ENCODE assay signal across 8 cellular contexts in genomic region chr16:3400779-3401688, GRCh38. TPM values are rescaled to one million over a fixed set of nuclear protein-coding genes. Genes with fewer than 3 reads are reported as not detected.
DNase-seq lines count a peak whose midpoint lies in the region; ATAC-seq and TF ChIP-seq lines count a peak whose summit lies in the region.

ZNF174 (plus strand) TSS chr16:3401215; CDS start chr16:3402005, 790 bp downstream.
ZSCAN32 (minus strand) TSS chr16:3401004; CDS start chr16:3397557, 3,447 bp downstream.

- peak within 1 kb of the TSS; percentile 98 for H3K4me3 Mint-ChIP-seq in GM23338
- peak within 1 kb of the TSS; percentile 95 for H3K4me3 Mint-ChIP-seq in natural killer cell

- peaks cover 4% of the 10 kb centered on the region; the same call in 1 of the 2 replicates for H3K9me2 ChIP-seq in GM23338 (ENCODE audit: insufficient read depth)

- peak; percentile 93 for ATAC-seq in GM23338
- ATAC-seq in natural killer cell = peak; percentile 96 to 99 (median 97)

- TF ChIP-seq CTCF in GM23338 (conservative IDR thresholded peaks at IDR 0.05; ENCODE audit: low read depth in 2 of 2) = no peak
- no peak for TF ChIP-seq CTCF in fibroblast of mammary gland (conservative IDR thresholded peaks at IDR 0.05; ENCODE audit: control insufficient read depth, insufficient read depth, low read depth, low read length)
- no peak for TF ChIP-seq CTCF in natural killer cell (IDR thresholded peaks at IDR 0.05)

- H3K4me2 ChIP-seq in GM23338 = peak within 1 kb of the TSS; percentile 90

- peaks cover 7% of the 10 kb centered on the region for H3K4me1 Mint-ChIP-seq in GM23338
- H3K4me1 Mint-ChIP-seq in natural killer cell = peaks cover 41 to 48% of the 10 kb centered on the region in 2 donors

- intact Hi-C loops in natural killer cell (cut with micrococcal nuclease) = loop anchor here (1.0 kb wide), 3 partner anchors 56 to 118 kb away; partner anchors contain the start of gene ZNF263

- H2AFZ ChIP-seq in GM23338 = peak within 1 kb of the TSS; percentile 96

- peaks cover 44% of the 10 kb centered on the region for H3K79me2 ChIP-seq in GM23338 (replicated peaks; ENCODE audit: insufficient read depth)

- no peaks in the 10 kb centered on the region; the same call in 1 of the 2 replicates for H3K4me1 ChIP-seq in GM23338 (ENCODE audit: insufficient read depth)

- no peaks in the 10 kb centered on the region for H3K27me3 ChIP-seq in GM23338 (ENCODE audit: insufficient read depth)

- H3K27ac Mint-ChIP-seq in GM23338 (peak within 1 kb of the TSS; percentile 87), natural killer cell (peak within 1 kb of the TSS; percentile 87 to 90)

- H3F3A ChIP-seq in GM23338 (replicated peaks; ENCODE audit: low read depth) = peaks cover 4% of the 10 kb centered on the region; the same call in 1 of the 2 replicates

- no peaks in the 10 kb centered on the region; the same call in 1 of the 2 replicates for H4K20me1 ChIP-seq in GM23338 (replicated peaks; ENCODE audit: insufficient read depth)

- H3K9me3 Mint-ChIP-seq in GM23338 (peaks cover 34% of the 10 kb centered on the region), natural killer cell (peaks cover 0 to 4% of the 10 kb centered on the region in 2 donors)

- H3K36me3 Mint-ChIP-seq in GM23338 (ENCODE audit: low read depth) (peaks cover 66% of the 10 kb centered on the region), natural killer cell (peaks cover 24% of the 10 kb centered on the region)

- peaks cover 13% of the 10 kb centered on the region for H3K27me3 Mint-ChIP-seq in GM23338 (ENCODE audit: insufficient read depth, low read depth, poor library complexity)
- no peaks in the 10 kb centered on the region for H3K27me3 Mint-ChIP-seq in natural killer cell (ENCODE audit: low read depth in 2 of 2)

- H3K4me3 ChIP-seq in GM23338 (peak within 1 kb of the TSS; percentile 89), fibroblast of mammary gland (ENCODE audit: control insufficient read depth, low read depth, low read length) (peak within 1 kb of the TSS; percentile 74)

- peak within 1 kb of the TSS; percentile 87 for H3K27ac ChIP-seq in GM23338 (ENCODE audit: low read depth)

- DNase-seq in EH (ENCODE audit: low read depth) (peak; percentile 99), GM23338 (ENCODE audit: low spot score) (peak; percentile 99), LHCN-M2 (ENCODE audit: low read depth) (peak; percentile 99), RPMI8226 (peak; percentile 100), fibroblast of mammary gland (ENCODE audit: low read depth) (peak; percentile 98), natural killer cell (peak; percentile 98)
- peak; percentile 97 for DNase-seq in activated T-helper 1 cell treated with anti-CD3 and anti-CD28 coated beads, Interleukin-2, amount 50 U/mL, for 16 hours (ENCODE audit: low read depth in 1 of 2, low spot score in 1 of 2)
- DNase-seq in stimulated activated naive CD4-positive, alpha-beta T cell treated with Interleukin-2 at 50 U/mL for 16 hours (lab: John Stamatoyannopoulos, UW) = peak; percentile 99

- peaks cover 15% of the 10 kb centered on the region for H3K36me3 ChIP-seq in GM23338 (ENCODE audit: insufficient read depth)

TF ChIP-seq in GM23338, 12 proteins besides CTCF, POLR2A, EP300 and RAD21 (continues in another document):
- TF ChIP-seq ZNF331 (CRISPR knock-in tag; IDR thresholded peaks at IDR 0.05; ENCODE audit: low read depth) (no peak), ZNF462 (CRISPR knock-in tag; IDR thresholded peaks at IDR 0.05) (no peak), POLR2AphosphoS5 (IDR thresholded peaks at IDR 0.05; ENCODE audit: low read depth) (peak; percentile 96), ETS1 (IDR thresholded peaks at IDR 0.05) (peak; percentile 90), NANOG (IDR thresholded peaks at IDR 0.05; ENCODE audit: borderline replicate concordance) (no peak), ZNF114 (CRISPR knock-in tag; IDR thresholded peaks at IDR 0.05) (no peak), EZH2phosphoT487 (IDR thresholded peaks at IDR 0.05; ENCODE audit: unreplicated experiment) (no peak)

RNA-seq across cellular contexts. Expression of gene ZNF174, which starts in this region (rescaled TPM):
- total RNA-seq in GM23338 (2014; rRNA removed; shearing (Covaris generic)) = 13.2 and 13.8 TPM in 2 replicates
- 9.0 and 10.8 TPM in 2 replicates for polyA plus RNA-seq in GM23338 (2016; fragmentation: Nextera tagmentation; extraction: Ambion mirVana)
- total RNA-seq in LHCN-M2 (2014; rRNA removed) (10.7 and 13.4 TPM in 2 replicates), natural killer cell (1 to 10 TPM; 3.5 to 9.0 (median 7.5) TPM)
- 6.5 TPM for polyA plus RNA-seq in LHCN-M2 (2012)

RNA-seq across cellular contexts. Expression of gene ZSCAN32, which starts in this region (rescaled TPM):
- total RNA-seq in GM23338 (2014; rRNA removed; shearing (Covaris generic)) = 16.5 and 19.2 TPM in 2 replicates
- 9.6 and 11.7 TPM in 2 replicates for polyA plus RNA-seq in GM23338 (2016; fragmentation: Nextera tagmentation; extraction: Ambion mirVana)
- total RNA-seq in LHCN-M2 (2014; rRNA removed) = 9.4 and 14.5 TPM in 2 replicates
- polyA plus RNA-seq in LHCN-M2 (2012) = 6.9 TPM
- total RNA-seq in natural killer cell = 10 to 100 TPM in 2 of 3 donors, 1 to 10 TPM in 1; 7.5 to 14.2 (median 14.1) TPM

Comparison
In these comparisons a context has a peak if more than half of its experiments do, and no peak if none do; other contexts are left out.
1. Peak in every context shown above with its lines: DNase-seq, ATAC-seq, H3K4me3 ChIP-seq and H3K27ac ChIP-seq.